Comparison of ENCODE assay signal across 14 cellular contexts in genomic region chr18:35466815-35467623, GRCh38. TPM values are rescaled to one million over a fixed set of nuclear protein-coding genes. Genes with fewer than 3 reads are reported as not detected.
DNase-seq lines count a peak whose midpoint lies in the region; ATAC-seq, FAIRE-seq and TF ChIP-seq lines count a peak whose summit lies in the region.
"Had no signal": no experiment of that assay in that cellular context is flagged by ENCODE, and none has a peak within 500 bp of the region (broad histone marks: within the 10 kb centered on the region; RNA-seq: fewer than 3 reads in every experiment).

No MANE protein-coding gene starts in this region.

- POLR2A ChIA-PET in naive thymus-derived CD8-positive, alpha-beta T cell (lab: Charles Lee): no interaction called here

- H3K4me3 ChIP-seq in right cardiac atrium (ENCODE audit: low read length) (no peak overlapping the region), HAP-1 (no peak overlapping the region)
- H3K4me3 ChIP-seq: SJCRH30 had no signal

- no peaks in the 10 kb centered on the region for H3K9me3 ChIP-seq in right cardiac atrium (ENCODE audit: control insufficient read depth, low read length)
- no peaks in the 10 kb centered on the region for H3K9me3 ChIP-seq in HAP-1
- H3K9me3 ChIP-seq: SJCRH30 had no signal

- H3K36me3 Mint-ChIP-seq in naive thymus-derived CD8-positive, alpha-beta T cell: peaks cover 0 to 28% (median 21%) of the 10 kb centered on the region in 3 donors

- H3K27ac Mint-ChIP-seq in naive thymus-derived CD8-positive, alpha-beta T cell: peak overlapping the region in 1 of 10 donors; percentile 50
- H3K27ac Mint-ChIP-seq: activated CD8-positive, alpha-beta memory T cell treated with anti-CD3 and anti-CD28 coated beads, Interleukin-2, amount 10 ng/mL, durations not matched to agents 7 days and 5 days had no signal

- peak; percentile 5 for FAIRE-seq in GM12892 (lab: Jason Lieb, UNC)

- no peak overlapping the region for H3K4me3 Mint-ChIP-seq in naive thymus-derived CD8-positive, alpha-beta T cell
- H3K4me3 Mint-ChIP-seq: activated CD8-positive, alpha-beta memory T cell treated with anti-CD3 and anti-CD28 coated beads, Interleukin-2, amount 10 ng/mL, durations not matched to agents 7 days and 5 days had no signal

- no peak for DNase-seq in GM12892 (ENCODE audit: insufficient read length)
- DNase-seq in right cardiac atrium: no peak
- no peak for DNase-seq in NCI-H524 (lab: John Stamatoyannopoulos, UW)
- no peak for DNase-seq in HAP-1 (ENCODE audit: low spot score in 2 of 2)
- DNase-seq in naive thymus-derived CD8-positive, alpha-beta T cell: no peak
- no peak for DNase-seq in activated T-cell treated with anti-CD3 and anti-CD28 coated beads, Interleukin-2, amount 50 U/mL, for 48 hours
- DNase-seq: activated CD8-positive, alpha-beta memory T cell treated with anti-CD3 and anti-CD28 coated beads, Interleukin-2, amount 10 ng/mL, durations not matched to agents 7 days and 5 days; DMS79 treated with DMSO at 0.1 percent for 48 hours; midbrain; NCI-H748 treated with DMSO at 0.1 percent for 48 hours had no signal

- H3K27me3 ChIP-seq in right cardiac atrium (ENCODE audit: control insufficient read depth, insufficient read depth) (no peaks in the 10 kb centered on the region), HAP-1 (ENCODE audit: low read depth) (no peaks in the 10 kb centered on the region)
- H3K27me3 ChIP-seq: SJCRH30 had no signal

- no peaks in the 10 kb centered on the region for H3K27me3 Mint-ChIP-seq in naive thymus-derived CD8-positive, alpha-beta T cell
- H3K27me3 Mint-ChIP-seq: activated CD8-positive, alpha-beta memory T cell treated with anti-CD3 and anti-CD28 coated beads, Interleukin-2, amount 10 ng/mL, durations not matched to agents 7 days and 5 days had no signal

- H3K4me1 ChIP-seq in right cardiac atrium (ENCODE audit: control insufficient read depth, insufficient read depth, low read length) (peaks cover 3% of the 10 kb centered on the region), HAP-1 (peaks cover 7% of the 10 kb centered on the region)
- H3K4me1 ChIP-seq: parathyroid adenoma, SJCRH30 had no signal

- 66% methylated on average over 11 of the region's 11 CpGs for WGBS in right cardiac atrium

- intact Hi-C loops in right cardiac atrium (cut with DNase I): loop anchor here in 1 of 4 donors (10.0 kb wide), 1 partner anchor 48 kb away; no protein-coding TSS in a partner anchor

- H3K27ac ChIP-seq in right cardiac atrium (ENCODE audit: low read length): no peak overlapping the region
- H3K27ac ChIP-seq: parathyroid adenoma, SJCRH30 had no signal

- H3K36me3 ChIP-seq in HAP-1 (replicated peaks): no peaks in the 10 kb centered on the region
- H3K36me3 ChIP-seq: SJCRH30 had no signal

- in situ Hi-C loops in HAP-1 (cut with MboI; ENCODE audit: low sequenced_read_pairs): no loop called here

- peaks cover 0 to 2% (median under 1%) of the 10 kb centered on the region in 4 donors for H3K4me1 Mint-ChIP-seq in naive thymus-derived CD8-positive, alpha-beta T cell
- H3K4me1 Mint-ChIP-seq: activated CD8-positive, alpha-beta memory T cell treated with anti-CD3 and anti-CD28 coated beads, Interleukin-2, amount 10 ng/mL, durations not matched to agents 7 days and 5 days had no signal

- TF ChIP-seq POLR2A in GM12892 (IDR thresholded peaks at IDR 0.05; ENCODE audit: low read depth, low read length): no peak

- H3K9me3 Mint-ChIP-seq in naive thymus-derived CD8-positive, alpha-beta T cell: no peaks in the 10 kb centered on the region

- ATAC-seq in GM21447 (IDR thresholded peaks at IDR 0.05; ENCODE audit: unreplicated experiment) (peak; percentile 14), HG03442 (IDR thresholded peaks at IDR 0.05; ENCODE audit: unreplicated experiment) (peak; percentile 7), right cardiac atrium (peak; percentile 38 to 61)
- ATAC-seq in naive thymus-derived CD8-positive, alpha-beta T cell: no peak
- ATAC-seq: activated CD8-positive, alpha-beta memory T cell treated with anti-CD3 and anti-CD28 coated beads, Interleukin-2, amount 10 ng/mL, durations not matched to agents 7 days and 5 days had no signal

RNA-seq across cellular contexts. Expression of gene INO80C, which starts 30.7 kb away (rescaled TPM):
- polyA plus RNA-seq in GM12892 (2012; ENCODE audit: missing spikeins): 19.4 TPM
- 10 to 100 TPM; 25.4 to 27.2 (median 26.0) TPM for total RNA-seq in right cardiac atrium
- 36.1 TPM for polyA plus RNA-seq in right cardiac atrium
- 10 to 100 TPM; 25.5 to 29.4 TPM for total RNA-seq in naive thymus-derived CD8-positive, alpha-beta T cell
- polyA plus RNA-seq in naive thymus-derived CD8-positive, alpha-beta T cell: 10 to 100 TPM; 18.7 to 21.1 (median 19.8) TPM

Comparison
In these comparisons a context has a peak if more than half of its experiments do, and no peak if none do; other contexts are left out.
1. ATAC-seq: peak in GM21447 (single experiment), HG03442 (single experiment) and right cardiac atrium (2 of 2); none in naive thymus-derived CD8-positive, alpha-beta T cell (0 of 2).